Comparison of ENCODE assay signal across 9 cellular contexts in the genomic region with DNA sequence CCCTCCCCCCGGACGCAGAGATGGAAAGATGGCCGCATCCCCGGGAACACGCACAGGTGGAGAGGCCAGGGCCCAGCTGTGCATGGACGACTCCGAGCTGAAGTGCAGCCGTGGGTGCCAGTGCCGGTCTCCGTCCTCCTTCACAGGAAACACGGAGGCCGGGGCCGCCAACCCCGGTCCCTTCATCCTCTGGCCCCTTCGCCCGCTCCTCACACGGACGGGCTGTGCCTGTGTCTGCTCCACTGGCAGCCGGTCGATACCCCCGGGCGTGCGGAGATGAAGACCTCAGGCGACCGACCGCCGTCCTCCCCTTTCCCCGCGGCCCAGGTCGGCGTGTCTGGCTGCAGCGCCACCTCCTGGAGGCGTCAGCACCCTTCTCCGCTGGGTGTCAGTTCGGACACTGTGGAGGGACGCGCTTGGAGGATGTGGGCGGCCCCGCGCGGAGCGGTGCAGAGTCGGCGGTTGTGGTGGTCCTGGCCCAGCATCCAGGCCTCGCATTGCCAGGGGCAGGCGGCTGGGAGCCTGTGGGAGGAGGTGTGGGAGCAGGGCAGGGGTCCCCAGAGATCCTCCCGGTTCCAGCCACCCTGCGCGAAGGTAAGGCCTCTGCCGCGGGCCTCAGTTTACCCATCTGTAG. TPM values are rescaled to one million over a fixed set of nuclear protein-coding genes. Genes with fewer than 3 reads are reported as not detected.
DNase-seq lines count a peak whose midpoint lies in the region; ATAC-seq and TF ChIP-seq lines count a peak whose summit lies in the region.
"Had no signal": no experiment of that assay in that cellular context is flagged by ENCODE, and none has a peak within 500 bp of the region (broad histone marks: within the 10 kb centered on the region; RNA-seq: fewer than 3 reads in every experiment).

No MANE protein-coding gene starts in this region.

- H3K4me2 ChIP-seq in PC-9, result peak overlapping the region; percentile 58

- POLR2A ChIA-PET in PC-9 (lab: Charles Lee; ENCODE audit: unreplicated experiment), result interaction anchor here (0.6 kb wide), 1 partner anchor 303 kb away, joined by 3 read pairs; no protein-coding TSS in a partner anchor

- H3K79me2 ChIP-seq in PC-9 (ENCODE audit: low read depth), result no peaks in the 10 kb centered on the region

- no TSS peak for BruUV-seq in PC-9 (replicated peaks; lab: Mats Ljungman, UMichigan)

- H3K4me3 ChIP-seq in PC-9, result peak overlapping the region; percentile 26; the same call in 1 of the 2 replicates

- peaks cover 3% of the 10 kb centered on the region for H3K36me3 Mint-ChIP-seq in activated T-helper 1 cell treated with anti-CD3 and anti-CD28 coated beads, Interleukin-12 subunit alpha, Interleukin-12 subunit beta, Interleukin-2, Interleukin-4 antibody, amounts not matched to agents 30 ng/mL and 10 ng/mL and 1 ng/mL, durations not matched to agents 14 hours and 24 hours and 36 hours (ENCODE audit: low read depth)
- H3K36me3 Mint-ChIP-seq in type B pancreatic cell, result no peaks in the 10 kb centered on the region

- H3K4me1 ChIP-seq in PC-9 (replicated peaks; ENCODE audit: insufficient read depth), result no peaks in the 10 kb centered on the region

- H3K4me1 Mint-ChIP-seq in activated T-helper 1 cell treated with anti-CD3 and anti-CD28 coated beads, Interleukin-12 subunit alpha, Interleukin-12 subunit beta, Interleukin-2, Interleukin-4 antibody, amounts not matched to agents 30 ng/mL and 10 ng/mL and 1 ng/mL, durations not matched to agents 14 hours and 24 hours and 36 hours (ENCODE audit: low read depth), result peaks cover 7% of the 10 kb centered on the region
- peaks cover 5% of the 10 kb centered on the region for H3K4me1 Mint-ChIP-seq in type B pancreatic cell (ENCODE audit: unreplicated experiment)

- no peaks in the 10 kb centered on the region for H3K36me3 ChIP-seq in PC-9 (ENCODE audit: low read depth)

- H3K9me3 Mint-ChIP-seq in activated T-helper 1 cell treated with anti-CD3 and anti-CD28 coated beads, Interleukin-12 subunit alpha, Interleukin-12 subunit beta, Interleukin-2, Interleukin-4 antibody, amounts not matched to agents 30 ng/mL and 10 ng/mL and 1 ng/mL, durations not matched to agents 14 hours and 24 hours and 36 hours, result peaks cover 4% of the 10 kb centered on the region
- H3K9me3 Mint-ChIP-seq in type B pancreatic cell, result no peaks in the 10 kb centered on the region

- CTCF ChIA-PET in PC-9 (lab: Charles Lee), result no interaction called here

- DNase-seq in ACHN (peak; percentile 82), PC-9 (peak in 1 of 2 experiments; percentile 56), fibroblast of the conjunctiva (ENCODE audit: low read depth) (peak; percentile 13), omental fat pad (ENCODE audit: low spot score) (no peak), type B pancreatic cell (ENCODE audit: extremely low spot score, unreplicated experiment) (no peak)
- DNase-seq in activated T-helper 1 cell treated with anti-CD3 and anti-CD28 coated beads, Interleukin-12 subunit alpha, Interleukin-12 subunit beta, Interleukin-2, Interleukin-4 antibody, amounts not matched to agents 30 ng/mL and 10 ng/mL and 1 ng/mL, durations not matched to agents 14 hours and 24 hours and 36 hours (ENCODE audit: low spot score), result peak; percentile 60

- H3K27ac Mint-ChIP-seq in activated T-helper 1 cell treated with anti-CD3 and anti-CD28 coated beads, Interleukin-12 subunit alpha, Interleukin-12 subunit beta, Interleukin-2, Interleukin-4 antibody, amounts not matched to agents 30 ng/mL and 10 ng/mL and 1 ng/mL, durations not matched to agents 14 hours and 24 hours and 36 hours, result no peak overlapping the region
- no peak overlapping the region for H3K27ac Mint-ChIP-seq in type B pancreatic cell

- H3K27me3 ChIP-seq in PC-9 (ENCODE audit: insufficient read depth, low read depth), result no peaks in the 10 kb centered on the region

- peak; percentile 53 for ATAC-seq in GM18858 (IDR thresholded peaks at IDR 0.05; ENCODE audit: unreplicated experiment)
- ATAC-seq in HG03460 (IDR thresholded peaks at IDR 0.05; ENCODE audit: unreplicated experiment), result peak; percentile 73
- ATAC-seq in omental fat pad (ENCODE audit: low FRiP score), result peak; percentile 85

- peaks cover 4% of the 10 kb centered on the region for H3K27me3 Mint-ChIP-seq in activated T-helper 1 cell treated with anti-CD3 and anti-CD28 coated beads, Interleukin-12 subunit alpha, Interleukin-12 subunit beta, Interleukin-2, Interleukin-4 antibody, amounts not matched to agents 30 ng/mL and 10 ng/mL and 1 ng/mL, durations not matched to agents 14 hours and 24 hours and 36 hours (ENCODE audit: insufficient read depth)
- peaks cover 14% of the 10 kb centered on the region for H3K27me3 Mint-ChIP-seq in type B pancreatic cell

- peak overlapping the region; percentile 64 for H3K4me3 Mint-ChIP-seq in activated T-helper 1 cell treated with anti-CD3 and anti-CD28 coated beads, Interleukin-12 subunit alpha, Interleukin-12 subunit beta, Interleukin-2, Interleukin-4 antibody, amounts not matched to agents 30 ng/mL and 10 ng/mL and 1 ng/mL, durations not matched to agents 14 hours and 24 hours and 36 hours
- peak overlapping the region; percentile 76 for H3K4me3 Mint-ChIP-seq in type B pancreatic cell

- peak; percentile 64 for TF ChIP-seq CTCF in PC-9 (conservative IDR thresholded peaks at IDR 0.05)
- TF ChIP-seq CTCF in omental fat pad (IDR thresholded peaks at IDR 0.05), result no peak
- peak; percentile 86 for TF ChIP-seq CTCF in type B pancreatic cell (conservative IDR thresholded peaks at IDR 0.05)

- no peaks in the 10 kb centered on the region for H3K9me2 ChIP-seq in PC-9 (ENCODE audit: insufficient read depth)

- H3K9me3 ChIP-seq in PC-9 (ENCODE audit: insufficient read depth, low read depth), result no peaks in the 10 kb centered on the region

- in situ Hi-C loops in ACHN (cut with HindIII; ENCODE audit: low pct_ligation_motif_present, low pct_unique_long_range_greater_than_20kb, low sequenced_read_pairs), result no loop called here

- H2AFZ ChIP-seq in PC-9, result no peak overlapping the region

- no peaks in the 10 kb centered on the region for H3F3A ChIP-seq in PC-9 (ENCODE audit: insufficient read depth, low read depth)

- no peaks in the 10 kb centered on the region for H4K20me1 ChIP-seq in PC-9 (ENCODE audit: insufficient read depth)

- intact Hi-C loops in PC-9 (cut with micrococcal nuclease; ENCODE audit: unreplicated experiment), result no loop called here
- intact Hi-C loops in activated T-helper 1 cell treated with anti-CD3 and anti-CD28 coated beads, Interleukin-12 subunit alpha, Interleukin-12 subunit beta, Interleukin-2, Interleukin-4 antibody, amounts not matched to agents 30 ng/mL and 10 ng/mL and 1 ng/mL, durations not matched to agents 14 hours and 24 hours and 36 hours (cut with micrococcal nuclease), result loop anchor here (2.0 kb wide), 1 partner anchor 174 kb away; no protein-coding TSS in a partner anchor

- H3K27ac ChIP-seq in PC-9, result no peak overlapping the region

RNA-seq across cellular contexts. Expression of gene ZNF511, which starts 9.9 kb away (rescaled TPM):
- total RNA-seq in PC-9 (2021) (40.1 and 44.7 TPM in 2 replicates), omental fat pad (10 to 100 TPM; 19.3 to 40.2 (median 23.3) TPM), type B pancreatic cell (ENCODE audit: low replicate concordance) (39.7 and 51.9 TPM in 2 replicates)
- total RNA-seq in activated T-helper 1 cell treated with anti-CD3 and anti-CD28 coated beads, Interleukin-12 subunit alpha, Interleukin-12 subunit beta, Interleukin-2, Interleukin-4 antibody, amounts not matched to agents 30 ng/mL and 10 ng/mL and 1 ng/mL, durations not matched to agents 14 hours and 24 hours and 36 hours, result 69.6 and 76.3 TPM in 2 replicates

RNA-seq across cellular contexts. Expression of gene TUBGCP2, which starts 9.9 kb away (rescaled TPM):
- total RNA-seq in PC-9 (2021) (40.7 and 52.8 TPM in 2 replicates), omental fat pad (10 to 100 TPM; 29.0 to 44.5 (median 36.3) TPM), type B pancreatic cell (ENCODE audit: low replicate concordance) (57.9 and 58.6 TPM in 2 replicates)
- 57.6 and 65.0 TPM in 2 replicates for total RNA-seq in activated T-helper 1 cell treated with anti-CD3 and anti-CD28 coated beads, Interleukin-12 subunit alpha, Interleukin-12 subunit beta, Interleukin-2, Interleukin-4 antibody, amounts not matched to agents 30 ng/mL and 10 ng/mL and 1 ng/mL, durations not matched to agents 14 hours and 24 hours and 36 hours

RNA-seq across cellular contexts. Expression of gene CALY, which starts 18.1 kb away (rescaled TPM):
- not detected in 2 replicates for total RNA-seq in PC-9 (2021)
- not detected in 2 replicates for total RNA-seq in activated T-helper 1 cell treated with anti-CD3 and anti-CD28 coated beads, Interleukin-12 subunit alpha, Interleukin-12 subunit beta, Interleukin-2, Interleukin-4 antibody, amounts not matched to agents 30 ng/mL and 10 ng/mL and 1 ng/mL, durations not matched to agents 14 hours and 24 hours and 36 hours
- not detected for total RNA-seq in omental fat pad
- total RNA-seq in type B pancreatic cell (ENCODE audit: low replicate concordance), result 3.6 and 8.5 TPM in 2 replicates

RNA-seq across cellular contexts. Expression of gene PRAP1, which starts 28.6 kb away (rescaled TPM):
- total RNA-seq in PC-9 (2021) (not detected in 2 replicates), omental fat pad (1 to 10 TPM in 1 of 4 donors, not detected in 3; 3.3 TPM), type B pancreatic cell (ENCODE audit: low replicate concordance) (1.3 and 2.8 TPM in 2 replicates)
- total RNA-seq in activated T-helper 1 cell treated with anti-CD3 and anti-CD28 coated beads, Interleukin-12 subunit alpha, Interleukin-12 subunit beta, Interleukin-2, Interleukin-4 antibody, amounts not matched to agents 30 ng/mL and 10 ng/mL and 1 ng/mL, durations not matched to agents 14 hours and 24 hours and 36 hours, result not detected in 2 replicates
- total RNA-seq: temporal lobe had no signal

RNA-seq across cellular contexts. Expression of gene FUOM, which starts 39.2 kb away (rescaled TPM):
- total RNA-seq in PC-9 (2021), result 7.4 and 12.5 TPM in 2 replicates
- 45.4 and 51.8 TPM in 2 replicates for total RNA-seq in activated T-helper 1 cell treated with anti-CD3 and anti-CD28 coated beads, Interleukin-12 subunit alpha, Interleukin-12 subunit beta, Interleukin-2, Interleukin-4 antibody, amounts not matched to agents 30 ng/mL and 10 ng/mL and 1 ng/mL, durations not matched to agents 14 hours and 24 hours and 36 hours
- 10 to 100 TPM; 20.6 to 34.3 (median 24.1) TPM for total RNA-seq in omental fat pad
- 20.4 and 21.7 TPM in 2 replicates for total RNA-seq in type B pancreatic cell (ENCODE audit: low replicate concordance)

Comparison
In these comparisons a context has a peak if more than half of its experiments do, and no peak if none do; other contexts are left out.
1. DNase-seq: peak in ACHN (single experiment), activated T-helper 1 cell treated with anti-CD3 and anti-CD28 coated beads, Interleukin-12 subunit alpha, Interleukin-12 subunit beta, Interleukin-2, Interleukin-4 antibody, amounts not matched to agents 30 ng/mL and 10 ng/mL and 1 ng/mL, durations not matched to agents 14 hours and 24 hours and 36 hours (single experiment) and fibroblast of the conjunctiva (single experiment); none in omental fat pad (single experiment) and type B pancreatic cell (single experiment).
2. CTCF ChIP-seq: peak in PC-9 (single experiment) and type B pancreatic cell (single experiment); none in omental fat pad (0 of 3).
3. Peak in every context shown above with its lines, with median percentiles within 50 percentile points of each other: ATAC-seq.